ENCODE assay signal across 32 cellular contexts in the genomic region with DNA sequence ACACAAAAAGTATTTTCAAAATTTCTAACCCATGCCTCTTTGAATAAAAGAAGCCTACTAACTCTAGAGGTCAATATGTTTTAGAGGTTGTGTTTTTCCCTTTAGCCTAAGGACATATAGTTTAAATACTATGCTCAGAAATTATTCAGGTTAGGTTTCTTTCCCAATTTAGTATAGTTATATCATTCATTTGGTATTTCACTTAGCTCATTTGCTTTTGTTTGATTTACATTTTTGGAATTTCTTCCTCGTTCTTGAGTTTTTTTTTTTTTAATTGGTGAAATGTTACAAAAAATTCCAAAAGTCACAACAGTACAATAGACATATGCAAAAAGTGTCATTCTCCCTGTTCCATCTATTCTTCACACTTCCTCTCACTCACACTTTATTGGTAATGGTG.
A peak's percentile ranks its signal among the peaks of the same experiment; 100 is the strongest.
DNase-seq lines count a peak whose midpoint lies in the region; ATAC-seq, FAIRE-seq and TF ChIP-seq lines count a peak whose summit lies in the region.
"Had no signal": no experiment of that assay in that cellular context is flagged by ENCODE, and none has a peak within 500 bp of the region (broad histone marks: within the 10 kb centered on the region; RNA-seq: fewer than 3 reads in every experiment).

No MANE protein-coding gene starts in this region.

- in situ Hi-C loops in IMR-90 (cut with MboI; ENCODE audit: low sequenced_read_pairs) = no loop called here

- H3K79me1 ChIP-seq in IMR-90 (ENCODE audit: low read depth in 1 of 2, low read length in 2 of 2) = peaks cover 20 to 25% of the 10 kb centered on the region in 2 experiments

- H2BK5ac ChIP-seq in IMR-90 (ENCODE audit: low read depth, low read length, poor library complexity, severe bottlenecking) = peak overlapping the region; percentile 100

- no peaks in the 10 kb centered on the region for H3K27me3 ChIP-seq in IMR-90 (ENCODE audit: control insufficient read depth, insufficient read depth, low read length)
- no peaks in the 10 kb centered on the region for H3K27me3 ChIP-seq in bronchial epithelial cell (ENCODE audit: control insufficient read depth, insufficient read depth, low read length)
- H3K27me3 ChIP-seq: stomach, thyroid gland had no signal

- H3K9me2 ChIP-seq in OCI-LY7 (ENCODE audit: insufficient read depth, low read length) = no peaks in the 10 kb centered on the region

- intact Hi-C loops in IMR-90 (cut with micrococcal nuclease) (loop anchor here (2.0 to 5.0 kb wide), 2 partner anchors 48 to 151 kb away; no protein-coding TSS in a partner anchor), OCI-LY7 (cut with micrococcal nuclease; ENCODE audit: unreplicated experiment) (no loop called here)

- H4K5ac ChIP-seq in IMR-90 (ENCODE audit: low read depth, low read length) = peak overlapping the region; percentile 98

- CTCF ChIA-PET in IMR-90 (lab: Yijun Ruan, JAX) = interaction anchor here (0.6 to 1.5 kb wide), 4 partner anchors 12 to 743 kb away, joined by 3 to 5 read pairs (median 3); no protein-coding TSS in a partner anchor
- CTCF ChIA-PET in OCI-LY7 (lab: Charles Lee; ENCODE audit: unreplicated experiment) = no interaction called here

- WGBS in IMR-90 (ENCODE audit: extremely low coverage in 2 of 2, insufficient read length in 1 of 2), 2 experiments = no CpG with 5 or more reads among the region's 1 CpG

- H4K20me1 ChIP-seq in IMR-90 (ENCODE audit: insufficient read depth, low read length) (no peaks in the 10 kb centered on the region), OCI-LY7 (ENCODE audit: insufficient read depth, low read length) (no peaks in the 10 kb centered on the region)
- H4K20me1 ChIP-seq: BLaER1 treated with 17β-estradiol and CSF1 and Interleukin-3, amounts not matched to agents 10 nM and 100 nM had no signal

- peak overlapping the region; percentile 83 for H2AK9ac ChIP-seq in IMR-90 (replicated peaks; ENCODE audit: low read depth, low read length, poor library complexity)

- no peak overlapping the region for H3K27ac Mint-ChIP-seq in stimulated activated memory B cell treated with anti-CD40 and anti-IgM and Interleukin-4, amounts not matched to agents 10 μg/mL and 1 μg/mL and 100 μg/mL, for 72 hours
- H3K27ac Mint-ChIP-seq: activated B cell treated with CpG ODN at 0.5 μM for 24 hours; activated CD8-positive, alpha-beta memory T cell treated with anti-CD3 and anti-CD28 coated beads, Interleukin-2, amount 10 ng/mL, durations not matched to agents 7 days and 5 days; activated naive CD4-positive, alpha-beta T cell treated with anti-CD3 and anti-CD28 coated beads for 36 hours; activated T-helper 1 cell treated with anti-CD3 and anti-CD28 coated beads, Interleukin-12 subunit alpha, Interleukin-12 subunit beta, Interleukin-2, Interleukin-4 antibody, amounts not matched to agents 30 ng/mL and 10 ng/mL and 1 ng/mL, durations not matched to agents 14 hours and 24 hours and 36 hours; naive thymus-derived CD8-positive, alpha-beta T cell had no signal

- peak overlapping the region; percentile 63; the same call in 1 of the 2 replicates for H3K4me2 ChIP-seq in IMR-90 (ENCODE audit: low read depth, low read length)
- H3K4me2 ChIP-seq in OCI-LY7 (ENCODE audit: low read length) = no peak overlapping the region
- H3K4me2 ChIP-seq: BLaER1 treated with 17β-estradiol and CSF1 and Interleukin-3, amounts not matched to agents 10 nM and 100 nM had no signal

- peak overlapping the region; percentile 100 for H3K4ac ChIP-seq in IMR-90 (ENCODE audit: low read depth, low read length)

- H3K9me3 ChIP-seq in IMR-90 (ENCODE audit: control insufficient read depth, insufficient read depth, low read length) = peaks cover 2% of the 10 kb centered on the region; the same call in 1 of the 2 replicates
- no peaks in the 10 kb centered on the region for H3K9me3 ChIP-seq in OCI-LY7 (ENCODE audit: low read length)
- H3K9me3 ChIP-seq: stomach, thyroid gland had no signal

- dilution Hi-C loops in IMR-90 (cut with HindIII; ENCODE audit: low sequenced_read_pairs, unreplicated experiment) = no loop called here

- no peak for TF ChIP-seq POLR2A in IMR-90 (IDR thresholded peaks at IDR 0.05; ENCODE audit: low read depth, low read length)

- H3K36me3 Mint-ChIP-seq in stimulated activated memory B cell treated with anti-CD40 and anti-IgM and Interleukin-4, amounts not matched to agents 10 μg/mL and 1 μg/mL and 100 μg/mL, for 72 hours = no peaks in the 10 kb centered on the region
- H3K36me3 Mint-ChIP-seq: activated CD8-positive, alpha-beta memory T cell treated with anti-CD3 and anti-CD28 coated beads, Interleukin-2, amount 10 ng/mL, durations not matched to agents 7 days and 5 days had no signal

- H3K27me3 Mint-ChIP-seq in stimulated activated memory B cell treated with anti-CD40 and anti-IgM and Interleukin-4, amounts not matched to agents 10 μg/mL and 1 μg/mL and 100 μg/mL, for 72 hours = peaks cover 24% of the 10 kb centered on the region

- peak overlapping the region; percentile 99 for H3K23ac ChIP-seq in IMR-90 (ENCODE audit: low read depth, low read length)

- peak overlapping the region; percentile 93 for H3K27ac ChIP-seq in IMR-90 (ENCODE audit: insufficient read depth, low read length)
- no peak overlapping the region for H3K27ac ChIP-seq in OCI-LY7 (ENCODE audit: low read depth, low read length, poor library complexity, severe bottlenecking)
- H3K27ac ChIP-seq: BLaER1 treated with 17β-estradiol and CSF1 and Interleukin-3, amounts not matched to agents 10 nM and 100 nM; skin epidermis; stomach; thyroid gland had no signal

- peak overlapping the region; percentile 100 for H2BK120ac ChIP-seq in IMR-90 (ENCODE audit: low read depth, low read length)

- peak overlapping the region; percentile 94 for H3K56ac ChIP-seq in IMR-90 (ENCODE audit: extremely low read depth, insufficient read depth, low read length)

- peak overlapping the region; percentile 100 for H2AK5ac ChIP-seq in IMR-90 (ENCODE audit: low read depth, low read length)

- H3K4me3 ChIP-seq in IMR-90 (ENCODE audit: insufficient read depth, low read depth, low read length) (no peak overlapping the region), bronchial epithelial cell (ENCODE audit: low read depth, low read length) (no peak overlapping the region), OCI-LY7 (ENCODE audit: low read depth, low read length, poor library complexity, severe bottlenecking) (no peak overlapping the region)
- H3K4me3 ChIP-seq: BLaER1 treated with 17β-estradiol and CSF1 and Interleukin-3, amounts not matched to agents 10 nM and 100 nM; skin epidermis; stomach; thyroid gland had no signal

- peak overlapping the region; percentile 54 for H3K9ac ChIP-seq in IMR-90 (ENCODE audit: low read depth, low read length)
- H3K9ac ChIP-seq: BLaER1 treated with 17β-estradiol and CSF1 and Interleukin-3, amounts not matched to agents 10 nM and 100 nM had no signal

- POLR2A ChIA-PET in IMR-90 (lab: Charles Lee; ENCODE audit: unreplicated experiment) = interaction anchor here (0.6 to 1.5 kb wide), 6 partner anchors 10 to 542 kb away, joined by 3 to 15 read pairs (median 5); a partner anchor contains a TSS
- POLR2A ChIA-PET in OCI-LY7 (lab: Charles Lee) = interaction anchor here (0.7 to 1.1 kb wide), 2 partner anchors 286 to 517 kb away, joined by 3 read pairs; no protein-coding TSS in a partner anchor

- H3K4me1 ChIP-seq in IMR-90 (ENCODE audit: control insufficient read depth, insufficient read depth, low read length) (peaks cover 12% of the 10 kb centered on the region), OCI-LY7 (ENCODE audit: insufficient read depth, low read length, poor library complexity, severe bottlenecking) (no peaks in the 10 kb centered on the region)
- H3K4me1 ChIP-seq: BLaER1 treated with 17β-estradiol and CSF1 and Interleukin-3, amounts not matched to agents 10 nM and 100 nM had no signal

- FAIRE-seq in bronchial epithelial cell (lab: Jason Lieb, UNC) = no peak
- FAIRE-seq: A204.1, islet of Langerhans had no signal

- H3K79me2 ChIP-seq in OCI-LY7 (ENCODE audit: insufficient read depth, low read depth, low read length) = no peaks in the 10 kb centered on the region

- no TSS peak for BruUV-seq in IMR-90 (replicated peaks; lab: Mats Ljungman, UMichigan)
- no TSS peak for BruUV-seq in OCI-LY7 (replicated peaks; lab: Mats Ljungman, UMichigan)

- H3K9me3 Mint-ChIP-seq in stimulated activated memory B cell treated with anti-CD40 and anti-IgM and Interleukin-4, amounts not matched to agents 10 μg/mL and 1 μg/mL and 100 μg/mL, for 72 hours = peaks cover under 1% of the 10 kb centered on the region

- H3K18ac ChIP-seq in IMR-90 (ENCODE audit: low read depth, low read length) = peak overlapping the region; percentile 98

- no peak overlapping the region for H3K4me3 Mint-ChIP-seq in stimulated activated memory B cell treated with anti-CD40 and anti-IgM and Interleukin-4, amounts not matched to agents 10 μg/mL and 1 μg/mL and 100 μg/mL, for 72 hours
- H3K4me3 Mint-ChIP-seq: activated B cell treated with CpG ODN at 0.5 μM for 24 hours; activated CD8-positive, alpha-beta memory T cell treated with anti-CD3 and anti-CD28 coated beads, Interleukin-2, amount 10 ng/mL, durations not matched to agents 7 days and 5 days; activated naive CD4-positive, alpha-beta T cell treated with anti-CD3 and anti-CD28 coated beads for 36 hours; activated T-helper 1 cell treated with anti-CD3 and anti-CD28 coated beads, Interleukin-12 subunit alpha, Interleukin-12 subunit beta, Interleukin-2, Interleukin-4 antibody, amounts not matched to agents 30 ng/mL and 10 ng/mL and 1 ng/mL, durations not matched to agents 14 hours and 24 hours and 36 hours; naive thymus-derived CD8-positive, alpha-beta T cell had no signal

- ATAC-seq in IMR-90 (ENCODE audit: low read depth) (peak; percentile 63), GM19328 (IDR thresholded peaks at IDR 0.05; ENCODE audit: unreplicated experiment) (no peak)
- ATAC-seq in stimulated activated memory B cell treated with anti-CD40 and anti-IgM and Interleukin-4, amounts not matched to agents 10 μg/mL and 1 μg/mL and 100 μg/mL, for 72 hours = no peak
- ATAC-seq: activated CD8-positive, alpha-beta memory T cell treated with anti-CD3 and anti-CD28 coated beads, Interleukin-2, amount 10 ng/mL, durations not matched to agents 7 days and 5 days; esophagus mucosa; naive thymus-derived CD8-positive, alpha-beta T cell; PC-3 had no signal

- no peak overlapping the region for H2AFZ ChIP-seq in IMR-90 (replicated peaks; ENCODE audit: low read length, poor library complexity)
- H2AFZ ChIP-seq in OCI-LY7 (ENCODE audit: low read length) = no peak overlapping the region

- DNase-seq in AG08396 (ENCODE audit: low spot score) = peak; percentile 9
- DNase-seq in IMR-90 = peak; percentile 63
- DNase-seq in bronchial epithelial cell (ENCODE audit: low read depth) = peak; percentile 29
- DNase-seq in kidney tubule cell (ENCODE audit: low spot score) = peak; percentile 63
- DNase-seq in OCI-LY7 (ENCODE audit: low spot score) = no peak
- no peak for DNase-seq in T-helper 1 cell
- DNase-seq: activated B cell treated with CpG ODN at 0.5 μM for 24 hours; activated CD4-positive, alpha-beta T cell treated with anti-CD3 and anti-CD28 coated beads, Interleukin-2, amount 50 U/mL, for 1 hour; activated CD8-positive, alpha-beta memory T cell treated with anti-CD3 and anti-CD28 coated beads, Interleukin-2, amount 10 ng/mL, durations not matched to agents 7 days and 5 days; activated naive CD4-positive, alpha-beta T cell treated with anti-CD3 and anti-CD28 coated beads for 36 hours; COR-L47; cortex of kidney; DMS79; hypothalamus; left ventricle myocardium superior; naive thymus-derived CD8-positive, alpha-beta T cell; NCI-H1048; NCI-H1694; NCI-H524; nucleus accumbens; PC-3; Right ventricle myocardium superior; stomach; thyroid gland had no signal

- H4K91ac ChIP-seq in IMR-90 (ENCODE audit: insufficient read depth, low read depth, low read length) = peak overlapping the region; percentile 100

- no peaks in the 10 kb centered on the region for H3K4me1 Mint-ChIP-seq in stimulated activated memory B cell treated with anti-CD40 and anti-IgM and Interleukin-4, amounts not matched to agents 10 μg/mL and 1 μg/mL and 100 μg/mL, for 72 hours
- H3K4me1 Mint-ChIP-seq: activated B cell treated with CpG ODN at 0.5 μM for 24 hours; activated CD8-positive, alpha-beta memory T cell treated with anti-CD3 and anti-CD28 coated beads, Interleukin-2, amount 10 ng/mL, durations not matched to agents 7 days and 5 days had no signal

- TF ChIP-seq CTCF in IMR-90 (conservative IDR thresholded peaks at IDR 0.05; ENCODE audit: low read depth, low read length) (no peak), bronchial epithelial cell (IDR thresholded peaks at IDR 0.05; ENCODE audit: insufficient read depth, low read length, severe bottlenecking) (no peak), OCI-LY7 (conservative IDR thresholded peaks at IDR 0.05; ENCODE audit: low read length) (no peak)

- H2BK15ac ChIP-seq in IMR-90 (ENCODE audit: low read depth, low read length) = peak overlapping the region; percentile 95

- peaks cover 7% of the 10 kb centered on the region; the same call in 1 of the 2 replicates for H3K9me1 ChIP-seq in IMR-90 (ENCODE audit: insufficient read depth, low read length)

- peak overlapping the region; percentile 99 for H4K8ac ChIP-seq in IMR-90 (ENCODE audit: low read depth in 2 of 2, low read length in 2 of 2)

- no peak for TF ChIP-seq RAD21 in IMR-90 (IDR thresholded peaks at IDR 0.05; ENCODE audit: low read length)

- H2BK20ac ChIP-seq in IMR-90 (ENCODE audit: low read depth, low read length) = peak overlapping the region; percentile 100

- no peaks in the 10 kb centered on the region; the same call in 1 of the 2 replicates for H3K36me3 ChIP-seq in IMR-90 (ENCODE audit: control insufficient read depth, insufficient read depth, low read length)
- H3K36me3 ChIP-seq in bronchial epithelial cell (ENCODE audit: control insufficient read depth, insufficient read depth, low read length) = no peaks in the 10 kb centered on the region
- no peaks in the 10 kb centered on the region for H3K36me3 ChIP-seq in OCI-LY7 (ENCODE audit: insufficient read depth, low read length)
- H3K36me3 ChIP-seq: BLaER1 treated with 17β-estradiol and CSF1 and Interleukin-3, amounts not matched to agents 10 nM and 100 nM; stomach; thyroid gland had no signal

- H3K14ac ChIP-seq in IMR-90 (replicated peaks; ENCODE audit: low read depth, low read length) = peak overlapping the region; percentile 100

Comparison
In these comparisons a context has a peak if more than half of its experiments do, and no peak if none do; other contexts are left out.
1. DNase-seq: peak in AG08396 (single experiment), IMR-90 (single experiment), bronchial epithelial cell (single experiment) and kidney tubule cell (single experiment); none in OCI-LY7 (single experiment) and T-helper 1 cell (0 of 5).